Comparison of ENCODE assay signal across 31 cellular contexts in the genomic region with DNA sequence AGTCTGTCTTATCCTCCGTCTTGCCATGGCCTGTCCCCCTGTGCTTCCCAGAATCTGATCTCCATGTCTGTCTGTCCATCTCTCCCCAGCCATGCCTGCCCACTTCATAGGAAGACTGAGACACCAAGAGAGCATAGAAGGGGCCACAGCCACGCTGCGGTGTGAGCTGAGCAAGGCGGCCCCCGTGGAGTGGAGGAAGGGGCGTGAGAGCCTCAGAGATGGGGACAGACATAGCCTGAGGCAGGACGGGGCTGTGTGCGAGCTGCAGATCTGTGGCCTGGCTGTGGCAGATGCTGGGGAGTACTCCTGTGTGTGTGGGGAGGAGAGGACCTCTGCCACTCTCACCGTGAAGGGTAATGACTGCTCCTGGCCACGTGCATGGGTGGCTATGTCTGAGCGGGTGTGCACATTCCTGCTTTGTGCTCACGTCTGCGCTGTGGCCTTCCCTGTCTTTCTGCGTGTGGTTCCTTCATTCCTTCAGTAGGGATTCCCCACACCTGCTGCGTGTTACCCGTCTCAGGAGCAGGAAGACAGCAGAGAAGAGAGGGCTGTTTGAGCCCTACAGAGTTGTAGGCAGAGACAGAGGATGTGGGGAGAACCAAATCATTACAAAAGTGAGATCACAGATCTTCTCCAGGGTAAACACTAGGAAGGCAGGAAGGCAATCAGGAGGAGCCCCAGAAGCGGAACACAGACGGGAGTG.
DNase-seq lines count a peak whose midpoint lies in the region; ATAC-seq, FAIRE-seq and TF ChIP-seq lines count a peak whose summit lies in the region.
"Had no signal": no experiment of that assay in that cellular context is flagged by ENCODE, and none has a peak within 500 bp of the region (broad histone marks: within the 10 kb centered on the region; RNA-seq: fewer than 3 reads in every experiment).

No MANE protein-coding gene starts in this region.

- FAIRE-seq in bronchial epithelial cell (lab: Jason Lieb, UNC) = peak; percentile 13
- FAIRE-seq: A549, GM12891, H1, islet of Langerhans, small intestine had no signal

- no peaks in the 10 kb centered on the region for H3K4me1 Mint-ChIP-seq in activated T-cell treated with anti-CD3 and anti-CD28 coated beads, Interleukin-2, amount 50 U/mL, for 24 hours (ENCODE audit: low read depth)
- H3K4me1 Mint-ChIP-seq in CD8-positive, alpha-beta T cell (ENCODE audit: low read depth) = peaks cover 5% of the 10 kb centered on the region
- H3K4me1 Mint-ChIP-seq in neural crest cell = no peaks in the 10 kb centered on the region
- H3K4me1 Mint-ChIP-seq: WTC11 had no signal

- no peak for TF ChIP-seq CTCF in CD8-positive, alpha-beta T cell (IDR thresholded peaks at IDR 0.05)
- TF ChIP-seq CTCF in bronchial epithelial cell (IDR thresholded peaks at IDR 0.05; ENCODE audit: insufficient read depth, low read length, severe bottlenecking) (no peak), neural crest cell (conservative IDR thresholded peaks at IDR 0.05) (no peak)

- no peak overlapping the region for H3K27ac ChIP-seq in CD8-positive, alpha-beta T cell (ENCODE audit: low read depth, low read length)
- H3K27ac ChIP-seq: A549, BLaER1, foreskin keratinocyte, neutrophil, psoas muscle, suprapubic skin had no signal

- H3K4me1 ChIP-seq in CD8-positive, alpha-beta T cell (ENCODE audit: insufficient read depth, low read length) = peaks cover 4% of the 10 kb centered on the region
- H3K4me1 ChIP-seq: A549, BLaER1, foreskin keratinocyte, psoas muscle, suprapubic skin had no signal

- no peak overlapping the region for H3K4me3 ChIP-seq in CD8-positive, alpha-beta T cell (ENCODE audit: low read depth, low read length)
- no peak overlapping the region for H3K4me3 ChIP-seq in bronchial epithelial cell (ENCODE audit: low read depth, low read length)
- H3K4me3 ChIP-seq: A549, BLaER1, psoas muscle, suprapubic skin had no signal

- no peak overlapping the region for H3K4me3 Mint-ChIP-seq in activated T-cell treated with anti-CD3 and anti-CD28 coated beads, Interleukin-2, amount 50 U/mL, for 24 hours
- H3K4me3 Mint-ChIP-seq in CD8-positive, alpha-beta T cell = no peak overlapping the region
- no peak overlapping the region for H3K4me3 Mint-ChIP-seq in neural crest cell
- H3K4me3 Mint-ChIP-seq: activated naive CD4-positive, alpha-beta T cell treated with anti-CD3 and anti-CD28 coated beads for 36 hours; WTC11 had no signal

- no peaks in the 10 kb centered on the region for H3K9me3 ChIP-seq in CD8-positive, alpha-beta T cell (ENCODE audit: low read length)
- H3K9me3 ChIP-seq: A549, BLaER1, neutrophil, psoas muscle, suprapubic skin had no signal

- H3K9me3 Mint-ChIP-seq in activated T-cell treated with anti-CD3 and anti-CD28 coated beads, Interleukin-2, amount 50 U/mL, for 24 hours = no peaks in the 10 kb centered on the region
- H3K9me3 Mint-ChIP-seq in CD8-positive, alpha-beta T cell = no peaks in the 10 kb centered on the region
- H3K9me3 Mint-ChIP-seq in neural crest cell = no peaks in the 10 kb centered on the region
- H3K9me3 Mint-ChIP-seq: activated naive CD4-positive, alpha-beta T cell treated with anti-CD3 and anti-CD28 coated beads for 36 hours had no signal

- in situ Hi-C loops in G401 (cut with HindIII; ENCODE audit: low sequenced_read_pairs) = no loop called here

- H3K36me3 Mint-ChIP-seq in activated T-cell treated with anti-CD3 and anti-CD28 coated beads, Interleukin-2, amount 50 U/mL, for 24 hours (ENCODE audit: low read depth) = peaks cover 26% of the 10 kb centered on the region
- H3K36me3 Mint-ChIP-seq in CD8-positive, alpha-beta T cell = peaks cover 38% of the 10 kb centered on the region
- H3K36me3 Mint-ChIP-seq in neural crest cell (ENCODE audit: low read depth) = peaks cover 10% of the 10 kb centered on the region

- H3K27ac Mint-ChIP-seq in activated T-cell treated with anti-CD3 and anti-CD28 coated beads, Interleukin-2, amount 50 U/mL, for 24 hours = peak overlapping the region; percentile 60
- peak overlapping the region; percentile 85 for H3K27ac Mint-ChIP-seq in CD8-positive, alpha-beta T cell
- peak overlapping the region; percentile 16 for H3K27ac Mint-ChIP-seq in neural crest cell (ENCODE audit: unreplicated experiment)
- H3K27ac Mint-ChIP-seq: activated naive CD4-positive, alpha-beta T cell treated with anti-CD3 and anti-CD28 coated beads for 36 hours; WTC11 had no signal

- peak; percentile 19 for DNase-seq in activated T-cell treated with anti-CD3 and anti-CD28 coated beads, Interleukin-2, amount 50 U/mL, for 24 hours
- no peak for DNase-seq in activated T-cell treated with anti-CD3 and anti-CD28 coated beads, Interleukin-2, amount 50 U/mL, for 48 hours
- no peak for DNase-seq in CD8-positive, alpha-beta T cell
- DNase-seq in bronchial epithelial cell (ENCODE audit: low read depth) = no peak
- DNase-seq in neural crest cell (ENCODE audit: low read depth, low spot score) = no peak
- no peak for DNase-seq in G401 (ENCODE audit: low spot score)
- DNase-seq in erythroblast (lab: John Stamatoyannopoulos, UW) = no peak
- DNase-seq: activated CD4-positive, alpha-beta T cell treated with anti-CD3 and anti-CD28 coated beads, Interleukin-2, amount 50 U/mL, for 4 hours; activated naive CD4-positive, alpha-beta T cell treated with anti-CD3 and anti-CD28 coated beads for 36 hours; effector CD4-positive, alpha-beta T cell; foreskin keratinocyte; hypothalamus; mammary epithelial cell; NCI-H1105; NCI-H2081; NCI-H345; NCI-H748 treated with DMSO at 0.1 percent for 48 hours; RPMI8226; small intestine; T1000 had no signal

- no peaks in the 10 kb centered on the region for H3K36me3 ChIP-seq in CD8-positive, alpha-beta T cell (ENCODE audit: insufficient read depth, low read length)
- H3K36me3 ChIP-seq in bronchial epithelial cell (ENCODE audit: control insufficient read depth, insufficient read depth, low read length) = peaks cover under 1% of the 10 kb centered on the region
- H3K36me3 ChIP-seq: neutrophil had no signal

- CTCF ChIA-PET in CD8-positive, alpha-beta T cell (lab: Charles Lee) = no interaction called here

- POLR2A ChIA-PET in CD8-positive, alpha-beta T cell (lab: Charles Lee) = no interaction called here

- H3K27me3 ChIP-seq in CD8-positive, alpha-beta T cell (ENCODE audit: insufficient read depth, low read length) = no peaks in the 10 kb centered on the region
- no peaks in the 10 kb centered on the region for H3K27me3 ChIP-seq in bronchial epithelial cell (ENCODE audit: control insufficient read depth, insufficient read depth, low read length)
- H3K27me3 ChIP-seq: BLaER1, foreskin keratinocyte, neutrophil, suprapubic skin had no signal

- intact Hi-C loops in CD8-positive, alpha-beta T cell (cut with DNase I, micrococcal nuclease) = no loop called here

- peak; percentile 26 for ATAC-seq in CD8-positive, alpha-beta T cell
- ATAC-seq in GM19328 (IDR thresholded peaks at IDR 0.05; ENCODE audit: unreplicated experiment) = no peak
- ATAC-seq: A549, esophagus mucosa, foreskin keratinocyte, psoas muscle, WTC11 had no signal

- H3K27me3 Mint-ChIP-seq in activated T-cell treated with anti-CD3 and anti-CD28 coated beads, Interleukin-2, amount 50 U/mL, for 24 hours = no peaks in the 10 kb centered on the region
- H3K27me3 Mint-ChIP-seq in CD8-positive, alpha-beta T cell (ENCODE audit: low read depth) = no peaks in the 10 kb centered on the region
- no peaks in the 10 kb centered on the region for H3K27me3 Mint-ChIP-seq in neural crest cell (ENCODE audit: low read depth)

- TF ChIP-seq POLR2A in erythroblast (IDR thresholded peaks at IDR 0.05; ENCODE audit: low read length) = no peak

Comparison
In these comparisons a context has a peak if more than half of its experiments do, and no peak if none do; other contexts are left out.
1. H3K27ac Mint-ChIP-seq: peak in every context shown above with its lines; median percentile 85 in CD8-positive, alpha-beta T cell; 60 in activated T-cell treated with anti-CD3 and anti-CD28 coated beads, Interleukin-2, amount 50 U/mL, for 24 hours; 16 in neural crest cell.